ENCODE assay signal across 10 cellular contexts in genomic region chr19:5801796-5802616, GRCh38. TPM values are rescaled to one million over a fixed set of nuclear protein-coding genes. Genes with fewer than 3 reads are reported as not detected.
DNase-seq lines count a peak whose midpoint lies in the region; ATAC-seq and TF ChIP-seq lines count a peak whose summit lies in the region.
"Had no signal": no experiment of that assay in that cellular context is flagged by ENCODE, and none has a peak within 500 bp of the region (broad histone marks: within the 10 kb centered on the region; RNA-seq: fewer than 3 reads in every experiment).

No MANE protein-coding gene starts in this region.

- no peak for TF ChIP-seq POLR2A in tibial nerve (IDR thresholded peaks at IDR 0.05)

- H3K4me1 Mint-ChIP-seq in naive thymus-derived CD8-positive, alpha-beta T cell = peaks cover 16 to 27% (median 25%) of the 10 kb centered on the region in 4 donors

- ATAC-seq in naive thymus-derived CD8-positive, alpha-beta T cell = no peak
- no peak for ATAC-seq in Right ventricle myocardium superior (ENCODE audit: poor library complexity)

- peaks cover 7 to 32% (median 18%) of the 10 kb centered on the region in 5 donors for H3K27me3 Mint-ChIP-seq in naive thymus-derived CD8-positive, alpha-beta T cell

- TF ChIP-seq EP300 in tibial nerve (IDR thresholded peaks at IDR 0.05) = no peak

- peak; percentile 35 for DNase-seq in NCI-H1436 (lab: John Stamatoyannopoulos, UW)
- DNase-seq in NCI-H1436 treated with DMSO at 0.1 percent for 48 hours (lab: John Stamatoyannopoulos, UW) = no peak
- peak; percentile 45 for DNase-seq in M059J (ENCODE audit: low read depth)
- peak; percentile 36 for DNase-seq in astrocyte of the hippocampus (ENCODE audit: low read depth, low spot score)
- peak in 1 of 10 donors; percentile 32 for DNase-seq in naive thymus-derived CD8-positive, alpha-beta T cell
- DNase-seq in stimulated activated CD4-positive, alpha-beta T cell treated with anti-CD3 and anti-CD28 coated beads, Interleukin-12 subunit alpha, Interleukin-12 subunit beta, amount 100 ng/mL, for 4 hours = no peak
- DNase-seq in tibial nerve (ENCODE audit: low spot score in 2 of 2) = no peak
- DNase-seq in Right ventricle myocardium superior = no peak
- DNase-seq: HCEC 1CT, ovary had no signal

- H3K36me3 ChIP-seq in tibial nerve = no peaks in the 10 kb centered on the region
- H3K36me3 ChIP-seq: ovary had no signal

- POLR2A ChIA-PET in naive thymus-derived CD8-positive, alpha-beta T cell (lab: Charles Lee) = no interaction called here

- no peak overlapping the region for H3K27ac ChIP-seq in tibial nerve
- H3K27ac ChIP-seq: ovary had no signal

- no peak overlapping the region for H3K4me3 ChIP-seq in tibial nerve
- H3K4me3 ChIP-seq: ovary had no signal

- TF ChIP-seq CTCF in tibial nerve (IDR thresholded peaks at IDR 0.05) = no peak

- H3K9me3 ChIP-seq in tibial nerve = no peaks in the 10 kb centered on the region
- H3K9me3 ChIP-seq: ovary had no signal

- no peaks in the 10 kb centered on the region for H3K36me3 Mint-ChIP-seq in naive thymus-derived CD8-positive, alpha-beta T cell

- 13 to 25% methylated on average over 16 to 33 of the region's 33 CpGs for WGBS in tibial nerve, 2 donors

- no peaks in the 10 kb centered on the region for H3K9me3 Mint-ChIP-seq in naive thymus-derived CD8-positive, alpha-beta T cell

- intact Hi-C loops in Right ventricle myocardium superior (cut with DNase I) = loop anchor here (5.0 kb wide), 1 partner anchor 90 kb away; no protein-coding TSS in a partner anchor

- H3K4me1 ChIP-seq in tibial nerve = peaks cover 0 to 41% (median 7%) of the 10 kb centered on the region in 4 donors

- H3K27ac Mint-ChIP-seq in naive thymus-derived CD8-positive, alpha-beta T cell = peak overlapping the region in 2 of 10 donors; percentile 41 to 73

- H3K4me3 Mint-ChIP-seq in naive thymus-derived CD8-positive, alpha-beta T cell = peak overlapping the region in 8 of 10 donors; percentile 55 to 83 (median 62)

- peaks cover 3 to 78% of the 10 kb centered on the region in 2 donors for H3K27me3 ChIP-seq in tibial nerve
- H3K27me3 ChIP-seq: ovary had no signal

RNA-seq across cellular contexts. Expression of gene NRTN, which starts 2.9 kb away (rescaled TPM):
- total RNA-seq in M059J (2014; rRNA removed; shearing (Covaris generic)) = 0.67 TPM in 1 of 2 replicates, not detected in the other
- total RNA-seq in naive thymus-derived CD8-positive, alpha-beta T cell = under 1 TPM; 0.82 to 0.88 TPM
- polyA plus RNA-seq in naive thymus-derived CD8-positive, alpha-beta T cell = under 1 TPM; 0.19 to 0.88 (median 0.81) TPM
- total RNA-seq in tibial nerve (not detected), Right ventricle myocardium superior (20.6 TPM)

RNA-seq across cellular contexts. Expression of gene DUS3L, which starts 11.0 kb away (rescaled TPM):
- 12.7 and 24.7 TPM in 2 replicates for total RNA-seq in M059J (2014; rRNA removed; shearing (Covaris generic))
- total RNA-seq in naive thymus-derived CD8-positive, alpha-beta T cell = 100 to 1,000 TPM; 113 to 116 TPM
- 10 to 100 TPM; 26.3 to 43.2 (median 41.1) TPM for polyA plus RNA-seq in naive thymus-derived CD8-positive, alpha-beta T cell
- total RNA-seq in tibial nerve (10 to 100 TPM; 33.2 to 75.9 (median 54.2) TPM), Right ventricle myocardium superior (12.9 TPM)

RNA-seq across cellular contexts. Expression of gene PRR22, which starts 17.5 kb away (rescaled TPM):
- 0.07 and 0.34 TPM in 2 replicates for total RNA-seq in M059J (2014; rRNA removed; shearing (Covaris generic))
- 1 to 10 TPM; 8.9 to 10.0 TPM for total RNA-seq in naive thymus-derived CD8-positive, alpha-beta T cell
- polyA plus RNA-seq in naive thymus-derived CD8-positive, alpha-beta T cell = not detected
- total RNA-seq in tibial nerve = 1 to 10 TPM in 3 of 4 donors, under 1 TPM in 1; 0.66 to 6.3 (median 2.3) TPM
- 0.62 TPM for total RNA-seq in Right ventricle myocardium superior

RNA-seq across cellular contexts. Expression of gene FUT6, which starts 37.5 kb away (rescaled TPM):
- not detected in 2 replicates for total RNA-seq in M059J (2014; rRNA removed; shearing (Covaris generic))
- total RNA-seq in naive thymus-derived CD8-positive, alpha-beta T cell = not detected
- polyA plus RNA-seq in naive thymus-derived CD8-positive, alpha-beta T cell = not detected
- total RNA-seq in tibial nerve (not detected), Right ventricle myocardium superior (not detected)
- polyA plus RNA-seq: ovary had no signal

RNA-seq across cellular contexts. Expression of gene FUT3, which starts 49.2 kb away (rescaled TPM):
- not detected in 2 replicates for total RNA-seq in M059J (2014; rRNA removed; shearing (Covaris generic))
- total RNA-seq in naive thymus-derived CD8-positive, alpha-beta T cell = under 1 TPM in 1 of 2 experiments, not detected in 1; 0.16 TPM
- polyA plus RNA-seq in naive thymus-derived CD8-positive, alpha-beta T cell = not detected
- total RNA-seq in tibial nerve = under 1 TPM in 1 of 4 donors, not detected in 3; 0.90 TPM
- not detected for total RNA-seq in Right ventricle myocardium superior

Comparison
In these comparisons a context has a peak if more than half of its experiments do, and no peak if none do; other contexts are left out.
1. DNase-seq: peak in NCI-H1436 (single experiment), M059J (single experiment) and astrocyte of the hippocampus (single experiment); none in NCI-H1436 treated with DMSO at 0.1 percent for 48 hours (single experiment), stimulated activated CD4-positive, alpha-beta T cell treated with anti-CD3 and anti-CD28 coated beads, Interleukin-12 subunit alpha, Interleukin-12 subunit beta, amount 100 ng/mL, for 4 hours (single experiment), tibial nerve (0 of 2) and Right ventricle myocardium superior (single experiment).
2. RNA of gene NRTN, which starts 2.9 kb away (total RNA-seq): 20.6 TPM in Right ventricle myocardium superior (single experiment); 0.82 to 0.88 TPM in naive thymus-derived CD8-positive, alpha-beta T cell, 0.67 TPM in M059J and not detected in tibial nerve; every median in the first group is over 10 times any median in the second.